10 cellular contexts compared by ENCODE assay signal in the genomic region with DNA sequence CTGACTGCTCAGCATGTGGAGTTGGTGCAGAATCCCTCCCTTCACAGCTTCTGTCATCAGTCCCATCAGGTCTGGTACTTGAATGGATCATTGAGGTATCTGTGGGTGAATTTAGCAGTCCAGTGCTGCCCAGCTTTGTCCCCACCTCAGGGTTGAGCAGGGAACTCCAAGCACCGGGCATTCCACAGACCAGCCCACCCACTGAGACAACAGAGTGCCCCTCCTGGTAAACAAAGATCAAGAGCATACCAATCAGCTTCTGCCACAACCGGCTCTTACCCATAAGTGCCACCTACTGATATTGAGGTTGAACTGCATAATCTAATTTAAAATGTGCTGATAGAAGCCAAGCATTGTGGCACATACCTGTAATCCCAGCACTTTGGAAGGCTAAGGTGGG. TPM values are rescaled to one million over a fixed set of nuclear protein-coding genes. Genes with fewer than 3 reads are reported as not detected.
DNase-seq lines count a peak whose midpoint lies in the region; ATAC-seq and TF ChIP-seq lines count a peak whose summit lies in the region.
"Had no signal": no experiment of that assay in that cellular context is flagged by ENCODE, and none has a peak within 500 bp of the region (broad histone marks: within the 10 kb centered on the region; RNA-seq: fewer than 3 reads in every experiment).

No MANE protein-coding gene starts in this region.

- BruUV-seq in mammary epithelial cell (replicated peaks; lab: Mats Ljungman, UMichigan), result no TSS peak

- H3K4me2 ChIP-seq in MM.1S (ENCODE audit: low read depth, low read length) (0 out of 2 replicates have a peak overlapping the region, but pooled peaks have one; percentile 16), mammary epithelial cell (ENCODE audit: insufficient read depth, low read depth, low read length) (no peak overlapping the region)

- DNase-seq in MM.1S (peak; percentile 65), mammary epithelial cell (peak; percentile 6)
- no peak for DNase-seq in activated CD4-positive, alpha-beta T cell treated with anti-CD3 and anti-CD28 coated beads, Interleukin-2, amount 50 U/mL, for 4 hours
- DNase-seq: activated T-cell treated with anti-CD3 and anti-CD28 coated beads, Interleukin-2, amount 50 U/mL, for 4 hours had no signal

- no peak overlapping the region for H3K9ac ChIP-seq in MM.1S (ENCODE audit: low read length)
- no peak overlapping the region for H3K9ac ChIP-seq in mammary epithelial cell (ENCODE audit: insufficient read depth, low read length)

- H3K4me3 ChIP-seq in MM.1S (ENCODE audit: low read length), result no peak overlapping the region
- H3K4me3 ChIP-seq in mammary epithelial cell (replicated peaks in 1 of 3; ENCODE audit: insufficient read depth in 1 of 3, low read depth in 2 of 3, low read length in 3 of 3), result no peak overlapping the region
- H3K4me3 ChIP-seq: gastroesophageal sphincter had no signal

- peak; percentile 70 for ATAC-seq in GM21381 (IDR thresholded peaks at IDR 0.05; ENCODE audit: unreplicated experiment)
- ATAC-seq in HG03097 (IDR thresholded peaks at IDR 0.05; ENCODE audit: low FRiP score, unreplicated experiment), result no peak
- no peak for ATAC-seq in HG02763 (IDR thresholded peaks at IDR 0.05; ENCODE audit: unreplicated experiment)
- no peak for ATAC-seq in HG02973 (IDR thresholded peaks at IDR 0.05; ENCODE audit: unreplicated experiment)
- ATAC-seq: activated T-cell treated with anti-CD3 and anti-CD28 coated beads, Interleukin-2, amount 50 U/mL, for 4 hours; gastroesophageal sphincter had no signal

- H3K27ac ChIP-seq in C4-2B (no peak overlapping the region), MM.1S (ENCODE audit: low read length) (no peak overlapping the region), mammary epithelial cell (ENCODE audit: insufficient read depth, low read depth, low read length) (no peak overlapping the region)
- H3K27ac ChIP-seq: gastroesophageal sphincter had no signal

- peaks cover 22% of the 10 kb centered on the region for H3K4me1 ChIP-seq in MM.1S (ENCODE audit: low read length)
- no peaks in the 10 kb centered on the region for H3K4me1 ChIP-seq in mammary epithelial cell (ENCODE audit: insufficient read depth, low read length)
- H3K4me1 ChIP-seq: gastroesophageal sphincter had no signal

- peak; percentile 76 for TF ChIP-seq CTCF in C4-2B (conservative IDR thresholded peaks at IDR 0.05)
- TF ChIP-seq CTCF in MM.1S (IDR thresholded peaks at IDR 0.05; ENCODE audit: low read length), result peak; percentile 68
- TF ChIP-seq CTCF in mammary epithelial cell (conservative IDR thresholded peaks at IDR 0.05 in 1 of 2, IDR thresholded peaks at IDR 0.05 in 1 of 2; ENCODE audit: extremely low read depth in 1 of 2, insufficient read depth in 1 of 2, low read depth in 1 of 2, low read length in 2 of 2), result peak; percentile 22 to 66

- in situ Hi-C loops in mammary epithelial cell (cut with MboI; ENCODE audit: low sequenced_read_pairs in 2 of 2), result no loop called here

- WGBS in mammary epithelial cell (ENCODE audit: low coverage, missing lambda C conversion rate), result 0% methylated on average over 2 of the region's 2 CpGs

- H3K36me3 ChIP-seq in MM.1S (replicated peaks; ENCODE audit: insufficient read depth, low read length) (no peaks in the 10 kb centered on the region), mammary epithelial cell (ENCODE audit: insufficient read depth, low read length) (no peaks in the 10 kb centered on the region)
- H3K36me3 ChIP-seq: gastroesophageal sphincter had no signal

- H4K20me1 ChIP-seq in MM.1S (ENCODE audit: insufficient read depth, low read length), result no peaks in the 10 kb centered on the region
- H4K20me1 ChIP-seq in mammary epithelial cell (ENCODE audit: insufficient read depth, low read length), result no peaks in the 10 kb centered on the region

- dilution Hi-C loops in mammary epithelial cell (cut with HindIII; ENCODE audit: low sequenced_read_pairs), result no loop called here

- H3K9me3 ChIP-seq in MM.1S (replicated peaks; ENCODE audit: insufficient read depth, low read length), result no peaks in the 10 kb centered on the region
- no peaks in the 10 kb centered on the region for H3K9me3 ChIP-seq in mammary epithelial cell (replicated peaks; ENCODE audit: insufficient read depth, low read length)

- H3K9me2 ChIP-seq in MM.1S (replicated peaks; ENCODE audit: insufficient read depth, low read length), result no peaks in the 10 kb centered on the region

- H3K79me2 ChIP-seq in MM.1S (ENCODE audit: low read length) (no peaks in the 10 kb centered on the region), mammary epithelial cell (ENCODE audit: insufficient read depth, low read length) (no peaks in the 10 kb centered on the region)

- H3K27me3 ChIP-seq in MM.1S (replicated peaks; ENCODE audit: insufficient read depth, low read length) (no peaks in the 10 kb centered on the region), mammary epithelial cell (ENCODE audit: insufficient read depth, low read length) (peaks cover 4% of the 10 kb centered on the region)
- H3K27me3 ChIP-seq: gastroesophageal sphincter had no signal

- H3F3A ChIP-seq in MM.1S (ENCODE audit: insufficient read depth, low read length), result no peaks in the 10 kb centered on the region

- peak overlapping the region; percentile 50 for H2AFZ ChIP-seq in MM.1S (ENCODE audit: low read length)
- H2AFZ ChIP-seq in mammary epithelial cell (ENCODE audit: low read depth, low read length), result no peak overlapping the region

- intact Hi-C loops in mammary epithelial cell (cut with micrococcal nuclease), result loop anchor here (2.0 to 10.0 kb wide), 3 partner anchors 51 to 211 kb away; no protein-coding TSS in a partner anchor

- CTCF ChIA-PET in mammary epithelial cell (lab: Charles Lee; ENCODE audit: low non-redundant PET), result interaction anchor here (0.6 kb wide), 1 partner anchor 92 kb away, joined by 6 read pairs; no protein-coding TSS in a partner anchor

RNA-seq across cellular contexts. Expression of a gene that starts 57.1 kb away (rescaled TPM):
- 100 to 1,000 TPM; 105 to 132 TPM for total RNA-seq in mammary epithelial cell
- polyA plus RNA-seq in mammary epithelial cell, result 78.5 TPM
- polyA minus RNA-seq in mammary epithelial cell, result 139 TPM

Comparison
In these comparisons a context has a peak if more than half of its experiments do, and no peak if none do; other contexts are left out.
1. DNase-seq: peak in MM.1S (single experiment) and mammary epithelial cell (single experiment); none in activated CD4-positive, alpha-beta T cell treated with anti-CD3 and anti-CD28 coated beads, Interleukin-2, amount 50 U/mL, for 4 hours (0 of 2).
2. Peak in every context shown above with its lines, with median percentiles within 50 percentile points of each other: CTCF ChIP-seq.